In the genomic region with DNA sequence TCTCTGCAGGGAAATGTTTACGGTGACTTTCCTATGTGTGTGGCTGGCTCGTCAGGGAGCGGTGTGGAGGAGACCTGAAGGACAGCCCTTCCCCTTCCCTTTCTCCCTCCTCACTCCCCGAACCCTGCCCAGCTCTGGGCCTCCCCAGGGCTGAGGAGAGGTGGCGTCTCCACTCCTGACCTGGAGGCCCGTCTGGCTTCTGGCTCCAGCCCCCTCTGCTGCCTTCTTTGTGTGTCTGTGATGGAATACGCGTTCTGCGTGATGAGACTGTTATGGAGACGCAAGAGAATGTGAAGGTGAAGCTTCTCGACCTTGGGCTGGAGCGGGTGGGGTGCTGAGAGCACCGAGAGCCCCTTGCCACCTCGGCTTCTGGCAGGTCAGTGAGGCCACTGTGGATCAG, we compare ENCODE assay signal across 2 cellular contexts.
TF ChIP-seq lines count a peak whose summit lies in the region.

No MANE protein-coding gene starts in this region.

TF ChIP-seq in GM23338, 12 proteins besides CTCF, POLR2A, EP300 and RAD21 (continues in another document):
- TF ChIP-seq EZH2phosphoT487 (IDR thresholded peaks at IDR 0.05; ENCODE audit: unreplicated experiment) = no peak
- TF ChIP-seq ETS1 (IDR thresholded peaks at IDR 0.05) = no peak
- no peak for TF ChIP-seq POLR2AphosphoS5 (IDR thresholded peaks at IDR 0.05; ENCODE audit: low read depth)
- no peak for TF ChIP-seq ZNF462 (CRISPR knock-in tag; IDR thresholded peaks at IDR 0.05)
- TF ChIP-seq STAT1 (IDR thresholded peaks at IDR 0.05; ENCODE audit: unreplicated experiment) = no peak
- no peak for TF ChIP-seq CREB1 (CRISPR knock-in tag; IDR thresholded peaks at IDR 0.05; ENCODE audit: low read depth)
- TF ChIP-seq EZH2 (IDR thresholded peaks at IDR 0.05; ENCODE audit: low read depth, unreplicated experiment) = no peak
- TF ChIP-seq ZNF331 (CRISPR knock-in tag; IDR thresholded peaks at IDR 0.05; ENCODE audit: low read depth) = no peak
- TF ChIP-seq REST (IDR thresholded peaks at IDR 0.05; ENCODE audit: unreplicated experiment) = no peak
- no peak for TF ChIP-seq ZNF114 (CRISPR knock-in tag; IDR thresholded peaks at IDR 0.05)

TF ChIP-seq in IMR-90, 13 proteins besides CTCF, POLR2A, EP300 and RAD21:
- TF ChIP-seq CEBPB (IDR thresholded peaks at IDR 0.05; ENCODE audit: low read depth, low read length) (no peak), FOS (IDR thresholded peaks at IDR 0.05; ENCODE audit: low read depth, low read length) (no peak), RFX5 (IDR thresholded peaks at IDR 0.05; ENCODE audit: low read depth, low read length) (no peak), MAFK (IDR thresholded peaks at IDR 0.05; ENCODE audit: low read depth, low read length) (no peak), MXI1 (IDR thresholded peaks at IDR 0.05; ENCODE audit: borderline replicate concordance, low read depth, low read length) (no peak), ELK1 (IDR thresholded peaks at IDR 0.05; ENCODE audit: borderline replicate concordance, low read depth, low read length) (no peak), MAZ (IDR thresholded peaks at IDR 0.05; ENCODE audit: borderline replicate concordance, low read depth, low read length) (no peak), NFE2L2 (IDR thresholded peaks at IDR 0.05; ENCODE audit: low read depth, low read length) (no peak), BHLHE40 (IDR thresholded peaks at IDR 0.05; ENCODE audit: low read depth, low read length) (no peak), SMC3 (IDR thresholded peaks at IDR 0.05; ENCODE audit: low read depth, low read length) (no peak), RCOR1 (IDR thresholded peaks at IDR 0.05; ENCODE audit: insufficient replicate concordance, low read length) (no peak), CHD1 (IDR thresholded peaks at IDR 0.05; ENCODE audit: low read depth, low read length) (no peak)
- TF ChIP-seq, protein P1, sequence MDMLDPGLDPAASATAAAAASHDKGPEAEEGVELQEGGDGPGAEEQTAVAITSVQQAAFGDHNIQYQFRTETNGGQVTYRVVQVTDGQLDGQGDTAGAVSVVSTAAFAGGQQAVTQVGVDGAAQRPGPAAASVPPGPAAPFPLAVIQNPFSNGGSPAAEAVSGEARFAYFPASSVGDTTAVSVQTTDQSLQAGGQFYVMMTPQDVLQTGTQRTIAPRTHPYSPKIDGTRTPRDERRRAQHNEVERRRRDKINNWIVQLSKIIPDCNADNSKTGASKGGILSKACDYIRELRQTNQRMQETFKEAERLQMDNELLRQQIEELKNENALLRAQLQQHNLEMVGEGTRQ (IDR thresholded peaks at IDR 0.05; ENCODE audit: low read depth, low read length) = no peak
